In the genomic region with DNA sequence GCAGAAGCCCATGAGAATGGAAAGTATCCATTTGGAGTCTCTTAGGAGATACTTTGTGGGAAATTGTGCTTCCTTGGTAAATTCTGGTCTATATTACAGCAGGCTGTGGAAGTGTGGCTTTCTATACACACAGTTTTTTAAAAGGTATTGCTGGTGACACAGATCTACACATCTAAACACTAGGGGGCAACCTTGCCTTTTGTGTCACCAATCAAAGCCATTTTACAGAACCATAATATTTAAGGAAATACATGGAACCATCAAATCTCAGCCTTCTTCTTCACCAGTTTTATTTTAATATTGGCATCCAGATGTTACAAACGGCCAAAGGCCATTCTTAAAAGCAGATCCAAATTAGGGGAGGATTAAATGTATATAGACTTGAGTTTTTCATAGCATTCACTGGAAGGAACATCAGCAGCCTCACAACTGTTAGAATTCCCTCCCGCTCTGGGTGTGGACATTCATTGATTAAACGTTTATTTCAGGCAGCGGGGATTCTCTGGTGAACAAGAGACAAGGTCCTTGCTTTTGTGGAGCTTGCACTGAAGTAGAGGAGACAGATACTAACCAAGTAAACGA, we compare ENCODE assay signal across 8 cellular contexts.
DNase-seq lines count a peak whose midpoint lies in the region; ATAC-seq and TF ChIP-seq lines count a peak whose summit lies in the region.

No MANE protein-coding gene starts in this region.

- TF ChIP-seq CTCF in ovary (IDR thresholded peaks at IDR 0.05) = peak; percentile 54 to 84 (median 67)

- H3K4me1 ChIP-seq in HAP-1 (no peaks in the 10 kb centered on the region), ovary (ENCODE audit: insufficient read depth) (no peaks in the 10 kb centered on the region)

- DNase-seq in NCI-H510A treated with DMSO at 0.1 percent for 48 hours (lab: John Stamatoyannopoulos, UW) = peak; percentile 51
- DNase-seq in NCI-H510A (lab: John Stamatoyannopoulos, UW) = no peak
- DNase-seq in HAP-1 (ENCODE audit: low spot score in 2 of 2) = peak; percentile 53 to 64
- peak; percentile 37 for DNase-seq in NCI-H2196 (lab: John Stamatoyannopoulos, UW; ENCODE audit: unreplicated experiment)
- DNase-seq in activated CD4-positive, alpha-beta T cell treated with anti-CD3 and anti-CD28 coated beads for 48 hours = peak; percentile 27
- peak; percentile 64 for DNase-seq in fibroblast of the conjunctiva (ENCODE audit: low read depth)
- peak in 2 of 5 donors; percentile 15 to 55 for DNase-seq in ovary

- 49 to 57% (median 53%) methylated on average over 5 of the region's 5 CpGs for WGBS in ovary, 3 donors

- no peak for TF ChIP-seq EP300 in ovary (IDR thresholded peaks at IDR 0.05)

- no peak for TF ChIP-seq POLR2A in ovary (IDR thresholded peaks at IDR 0.05)

- H3K4me3 ChIP-seq in HAP-1 = no peak overlapping the region
- no peak overlapping the region for H3K4me3 ChIP-seq in ovary

- no peaks in the 10 kb centered on the region for H3K9me3 ChIP-seq in HAP-1
- H3K9me3 ChIP-seq in ovary = no peaks in the 10 kb centered on the region

- no peak overlapping the region for H3K27ac ChIP-seq in ovary

- no peak for ATAC-seq in HG02759 (IDR thresholded peaks at IDR 0.05; ENCODE audit: unreplicated experiment)

- H3K36me3 ChIP-seq in HAP-1 (replicated peaks) (no peaks in the 10 kb centered on the region), ovary (no peaks in the 10 kb centered on the region)

- in situ Hi-C loops in HAP-1 (cut with MboI; ENCODE audit: low sequenced_read_pairs) = loop anchor here (5.0 kb wide), 1 partner anchor 201 kb away; no protein-coding TSS in a partner anchor

- intact Hi-C loops in ovary (cut with DNase I) = loop anchor here in 3 of 4 donors (2.0 to 10.0 kb wide), 5 partner anchors 205 to 413 kb away; a partner anchor contains a TSS

- H3K27me3 ChIP-seq in HAP-1 (ENCODE audit: low read depth) (peaks cover 5% of the 10 kb centered on the region; the same call in 1 of the 2 replicates), ovary (no peaks in the 10 kb centered on the region)
